ENCODE assay signal across 8 cellular contexts in the genomic region with DNA sequence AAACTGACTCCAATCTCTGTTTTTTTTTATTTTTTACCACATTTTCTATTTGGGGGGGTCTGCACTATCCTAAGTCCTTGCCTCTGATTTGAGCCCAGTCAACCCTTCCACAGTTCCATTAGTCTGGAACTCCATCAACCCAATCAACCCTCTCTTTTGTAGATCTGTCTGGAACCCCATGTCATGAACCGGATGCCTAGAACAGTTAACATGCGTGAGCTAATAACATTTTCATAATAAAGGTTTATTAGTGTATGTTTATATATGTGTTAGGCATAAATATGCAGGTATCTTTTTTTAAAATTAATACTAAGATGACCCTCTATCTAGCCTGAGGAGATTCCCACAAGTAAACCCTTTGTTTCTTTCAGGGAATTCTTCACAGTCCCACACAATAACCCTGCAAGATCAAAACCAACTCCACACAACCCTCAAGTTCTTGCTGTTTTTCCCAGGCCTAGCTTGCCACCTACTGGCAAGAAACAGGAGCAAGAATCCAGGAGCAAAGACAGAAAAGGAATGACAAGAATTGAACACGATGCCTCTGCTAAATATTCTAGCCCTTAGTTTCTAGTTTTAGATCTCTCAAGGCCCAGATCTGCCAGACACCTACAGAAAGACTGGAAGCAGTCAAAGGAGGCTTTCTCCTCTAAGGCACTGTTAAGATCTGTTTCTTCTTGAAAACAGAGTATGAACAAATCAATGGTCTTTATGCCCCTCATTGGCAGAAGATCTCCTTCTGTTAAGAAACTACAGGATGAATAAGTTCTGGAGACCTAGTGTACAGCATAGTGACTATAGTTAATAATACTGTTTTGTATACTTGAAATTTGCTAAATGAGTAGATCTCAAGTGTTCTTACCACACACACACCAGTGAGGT.
DNase-seq lines count a peak whose midpoint lies in the region; ATAC-seq and TF ChIP-seq lines count a peak whose summit lies in the region.

No MANE protein-coding gene starts in this region.

- H4K20me1 ChIP-seq in neural progenitor cell (ENCODE audit: low read depth) = no peaks in the 10 kb centered on the region

- H3K9me3 ChIP-seq in neural progenitor cell (ENCODE audit: low read depth) = no peaks in the 10 kb centered on the region

- H3K4me1 Mint-ChIP-seq in neural progenitor cell = peaks cover 3% of the 10 kb centered on the region

- H3K4me2 ChIP-seq in neural progenitor cell = no peak overlapping the region

- no peaks in the 10 kb centered on the region for H3F3A ChIP-seq in neural progenitor cell (ENCODE audit: low read depth)

- ATAC-seq in GM21360 (IDR thresholded peaks at IDR 0.05; ENCODE audit: unreplicated experiment) = peak; percentile 50
- ATAC-seq in esophagus mucosa = peak; percentile 46

- H3K9ac ChIP-seq in neural progenitor cell = no peak overlapping the region

- no peaks in the 10 kb centered on the region for H3K4me1 ChIP-seq in neural progenitor cell

- H2AFZ ChIP-seq in neural progenitor cell (replicated peaks) = no peak overlapping the region

- H3K4me3 Mint-ChIP-seq in neural progenitor cell = no peak overlapping the region

- DNase-seq in SIG-M5 treated with dmso at 0.1 percent for 504 hours (lab: John Stamatoyannopoulos, UW; ENCODE audit: unreplicated experiment) = peak; percentile 69
- DNase-seq in SIG-M5 (lab: John Stamatoyannopoulos, UW) = no peak
- peak; percentile 20 for DNase-seq in HPDE6-E6E7 (ENCODE audit: extremely low spot score)
- peak; percentile 37 for DNase-seq in RPMI8226
- peak; percentile 66 for DNase-seq in neural progenitor cell (ENCODE audit: low spot score)
- no peak for DNase-seq in NCI-H510A treated with DMSO at 0.1 percent for 48 hours (lab: John Stamatoyannopoulos, UW)

- H3K4me3 ChIP-seq in neural progenitor cell = no peak overlapping the region

- H3K27ac Mint-ChIP-seq in neural progenitor cell = no peak overlapping the region

- H3K27me3 ChIP-seq in neural progenitor cell = no peaks in the 10 kb centered on the region

- peak; percentile 83 for TF ChIP-seq CTCF in neural progenitor cell (IDR thresholded peaks at IDR 0.05)

- no peak overlapping the region for H3K27ac ChIP-seq in neural progenitor cell

- H3K27me3 Mint-ChIP-seq in neural progenitor cell (ENCODE audit: insufficient read depth, low read depth) = no peaks in the 10 kb centered on the region

- H3K79me2 ChIP-seq in neural progenitor cell (ENCODE audit: low read depth) = no peaks in the 10 kb centered on the region

- no peaks in the 10 kb centered on the region for H3K36me3 ChIP-seq in neural progenitor cell

- H3K36me3 Mint-ChIP-seq in neural progenitor cell = no peaks in the 10 kb centered on the region

- no peaks in the 10 kb centered on the region for H3K9me3 Mint-ChIP-seq in neural progenitor cell

Comparison
In these comparisons a context has a peak if more than half of its experiments do, and no peak if none do; other contexts are left out.
1. DNase-seq: peak in SIG-M5 treated with dmso at 0.1 percent for 504 hours (single experiment), HPDE6-E6E7 (single experiment), RPMI8226 (single experiment) and neural progenitor cell (single experiment); none in SIG-M5 (single experiment) and NCI-H510A treated with DMSO at 0.1 percent for 48 hours (single experiment).